In the genomic region with DNA sequence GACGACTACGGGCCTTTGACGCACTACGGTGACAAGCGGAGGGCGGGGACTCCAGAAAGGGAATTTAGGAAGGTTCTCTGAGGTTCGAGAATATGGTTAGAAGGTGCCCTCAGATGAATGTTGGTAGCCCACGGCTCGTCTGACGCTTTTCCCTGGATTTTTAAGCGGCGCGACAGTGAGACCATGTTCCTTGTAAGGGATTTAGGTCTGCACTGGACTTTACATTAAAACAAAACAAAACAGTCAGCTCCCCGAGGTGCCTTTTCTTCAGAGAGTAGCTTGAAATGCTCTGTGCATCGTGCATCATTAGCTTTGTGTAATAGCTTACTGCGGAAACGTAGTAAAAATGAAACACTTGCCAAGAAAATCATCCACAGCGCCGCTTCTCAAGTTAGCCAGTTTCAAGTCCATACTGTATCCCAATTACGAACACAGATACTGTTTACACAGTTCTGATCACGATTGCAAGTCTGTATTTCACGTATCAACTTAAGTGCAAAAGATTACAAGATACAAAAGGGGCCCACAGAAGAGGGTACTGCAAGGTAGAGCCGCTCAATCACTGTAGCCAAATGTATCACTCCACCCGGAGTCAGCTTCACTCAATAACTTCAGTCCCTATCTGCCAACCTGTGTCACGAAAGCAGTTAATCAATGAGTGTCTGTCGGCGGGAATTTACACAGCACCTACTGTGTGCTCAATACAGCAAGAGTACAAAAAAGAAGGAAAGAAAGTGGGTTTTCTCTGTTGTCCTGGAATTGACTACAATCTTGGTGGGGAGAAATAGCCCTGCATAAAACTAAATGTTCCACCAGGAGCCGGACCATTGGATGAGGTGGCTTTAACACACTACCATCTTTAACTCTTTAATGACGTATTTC, we compare ENCODE assay signal across 1 cellular context.
A peak's percentile ranks its signal among the peaks of the same experiment; 100 is the strongest.
TF ChIP-seq lines count a peak whose summit lies in the region.

No MANE protein-coding gene starts in this region.

TF ChIP-seq in K562, 482 proteins besides CTCF, POLR2A, EP300 and RAD21 (continued from another document):
- TF ChIP-seq FOXK1 (CRISPR knock-in tag; IDR thresholded peaks at IDR 0.05; ENCODE audit: borderline replicate concordance) (no peak), ARHGAP35 (IDR thresholded peaks at IDR 0.05; ENCODE audit: partially characterized antibody) (no peak), ZKSCAN1 (IDR thresholded peaks at IDR 0.05; ENCODE audit: low read depth, low read length) (peak; percentile 94), ZNF140 (CRISPR knock-in tag; IDR thresholded peaks at IDR 0.05) (no peak), ZNF780A (CRISPR knock-in tag; IDR thresholded peaks at IDR 0.05) (no peak)
- TF ChIP-seq, protein P1, sequence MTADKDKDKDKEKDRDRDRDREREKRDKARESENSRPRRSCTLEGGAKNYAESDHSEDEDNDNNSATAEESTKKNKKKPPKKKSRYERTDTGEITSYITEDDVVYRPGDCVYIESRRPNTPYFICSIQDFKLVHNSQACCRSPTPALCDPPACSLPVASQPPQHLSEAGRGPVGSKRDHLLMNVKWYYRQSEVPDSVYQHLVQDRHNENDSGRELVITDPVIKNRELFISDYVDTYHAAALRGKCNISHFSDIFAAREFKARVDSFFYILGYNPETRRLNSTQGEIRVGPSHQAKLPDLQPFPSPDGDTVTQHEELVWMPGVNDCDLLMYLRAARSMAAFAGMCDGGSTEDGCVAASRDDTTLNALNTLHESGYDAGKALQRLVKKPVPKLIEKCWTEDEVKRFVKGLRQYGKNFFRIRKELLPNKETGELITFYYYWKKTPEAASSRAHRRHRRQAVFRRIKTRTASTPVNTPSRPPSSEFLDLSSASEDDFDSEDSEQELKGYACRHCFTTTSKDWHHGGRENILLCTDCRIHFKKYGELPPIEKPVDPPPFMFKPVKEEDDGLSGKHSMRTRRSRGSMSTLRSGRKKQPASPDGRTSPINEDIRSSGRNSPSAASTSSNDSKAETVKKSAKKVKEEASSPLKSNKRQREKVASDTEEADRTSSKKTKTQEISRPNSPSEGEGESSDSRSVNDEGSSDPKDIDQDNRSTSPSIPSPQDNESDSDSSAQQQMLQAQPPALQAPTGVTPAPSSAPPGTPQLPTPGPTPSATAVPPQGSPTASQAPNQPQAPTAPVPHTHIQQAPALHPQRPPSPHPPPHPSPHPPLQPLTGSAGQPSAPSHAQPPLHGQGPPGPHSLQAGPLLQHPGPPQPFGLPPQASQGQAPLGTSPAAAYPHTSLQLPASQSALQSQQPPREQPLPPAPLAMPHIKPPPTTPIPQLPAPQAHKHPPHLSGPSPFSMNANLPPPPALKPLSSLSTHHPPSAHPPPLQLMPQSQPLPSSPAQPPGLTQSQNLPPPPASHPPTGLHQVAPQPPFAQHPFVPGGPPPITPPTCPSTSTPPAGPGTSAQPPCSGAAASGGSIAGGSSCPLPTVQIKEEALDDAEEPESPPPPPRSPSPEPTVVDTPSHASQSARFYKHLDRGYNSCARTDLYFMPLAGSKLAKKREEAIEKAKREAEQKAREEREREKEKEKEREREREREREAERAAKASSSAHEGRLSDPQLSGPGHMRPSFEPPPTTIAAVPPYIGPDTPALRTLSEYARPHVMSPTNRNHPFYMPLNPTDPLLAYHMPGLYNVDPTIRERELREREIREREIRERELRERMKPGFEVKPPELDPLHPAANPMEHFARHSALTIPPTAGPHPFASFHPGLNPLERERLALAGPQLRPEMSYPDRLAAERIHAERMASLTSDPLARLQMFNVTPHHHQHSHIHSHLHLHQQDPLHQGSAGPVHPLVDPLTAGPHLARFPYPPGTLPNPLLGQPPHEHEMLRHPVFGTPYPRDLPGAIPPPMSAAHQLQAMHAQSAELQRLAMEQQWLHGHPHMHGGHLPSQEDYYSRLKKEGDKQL (CRISPR knock-in tag; IDR thresholded peaks at IDR 0.05; ENCODE audit: borderline replicate concordance), result no peak
- TF ChIP-seq, protein P2, sequence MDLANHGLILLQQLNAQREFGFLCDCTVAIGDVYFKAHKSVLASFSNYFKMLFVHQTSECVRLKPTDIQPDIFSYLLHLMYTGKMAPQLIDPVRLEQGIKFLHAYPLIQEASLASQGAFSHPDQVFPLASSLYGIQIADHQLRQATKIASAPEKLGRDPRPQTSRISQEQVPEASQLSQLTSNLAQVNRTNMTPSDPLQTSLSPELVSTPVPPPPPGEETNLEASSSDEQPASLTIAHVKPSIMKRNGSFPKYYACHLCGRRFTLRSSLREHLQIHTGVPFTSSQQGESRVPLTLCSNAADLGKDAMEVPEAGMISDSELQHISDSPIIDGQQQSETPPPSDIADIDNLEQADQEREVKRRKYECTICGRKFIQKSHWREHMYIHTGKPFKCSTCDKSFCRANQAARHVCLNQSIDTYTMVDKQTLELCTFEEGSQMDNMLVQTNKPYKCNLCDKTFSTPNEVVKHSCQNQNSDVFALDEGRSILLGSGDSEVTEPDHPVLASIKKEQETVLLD (IDR thresholded peaks at IDR 0.05), result no peak
